24 cellular contexts compared by ENCODE assay signal in genomic region chr7:92914645-92915044, GRCh38.
DNase-seq lines count a peak whose midpoint lies in the region; ATAC-seq, FAIRE-seq and TF ChIP-seq lines count a peak whose summit lies in the region.
"Had no signal": no experiment of that assay in that cellular context is flagged by ENCODE, and none has a peak within 500 bp of the region (broad histone marks: within the 10 kb centered on the region; RNA-seq: fewer than 3 reads in every experiment).

No MANE protein-coding gene starts in this region.

- no peak for ATAC-seq in activated T-cell treated with anti-CD3 and anti-CD28 coated beads, Interleukin-2, amount 50 U/mL, for 4 hours
- ATAC-seq: CD8-positive, alpha-beta T cell had no signal

- no peak for DNase-seq in activated naive CD4-positive, alpha-beta T cell treated with anti-CD3 and anti-CD28 coated beads, Interleukin-2, amount 50 U/mL, for 16 hours
- DNase-seq in astrocyte (ENCODE audit: low read depth): no peak
- no peak for DNase-seq in mesothelial cell of epicardium (ENCODE audit: low spot score in 2 of 2, unreplicated experiment in 2 of 2)
- DNase-seq in activated T-cell treated with anti-CD3 and anti-CD28 coated beads, Interleukin-2, amount 50 U/mL, for 4 hours: no peak
- DNase-seq in WERI-Rb-1: no peak
- DNase-seq in KG1 (lab: John Stamatoyannopoulos, UW): no peak
- DNase-seq: Caco-2; CD4-positive, CD25-positive, alpha-beta regulatory T cell; CD8-positive, alpha-beta T cell; DMS153; DND-41; GM23248; H7; HCEC 1CT had no signal

- H3K36me3 ChIP-seq in OCI-LY3 (replicated peaks; ENCODE audit: low read depth, low read length) (no peaks in the 10 kb centered on the region), astrocyte (ENCODE audit: insufficient read depth, low read length) (no peaks in the 10 kb centered on the region), WERI-Rb-1 (no peaks in the 10 kb centered on the region)
- H3K36me3 ChIP-seq: BLaER1 had no signal

- no peaks in the 10 kb centered on the region for H3K9me3 Mint-ChIP-seq in activated naive CD4-positive, alpha-beta T cell treated with anti-CD3 and anti-CD28 coated beads, Interleukin-2, amount 50 U/mL, for 24 hours
- H3K9me3 Mint-ChIP-seq in astrocyte (ENCODE audit: unreplicated experiment): no peaks in the 10 kb centered on the region
- peaks cover 13% of the 10 kb centered on the region for H3K9me3 Mint-ChIP-seq in mesothelial cell of epicardium
- H3K9me3 Mint-ChIP-seq in activated T-cell treated with anti-CD3 and anti-CD28 coated beads, Interleukin-2, amount 50 U/mL, for 4 hours: no peaks in the 10 kb centered on the region
- H3K9me3 Mint-ChIP-seq: CD8-positive, alpha-beta T cell had no signal

- H3K4me3 ChIP-seq in OCI-LY3 (ENCODE audit: low read length) (no peak overlapping the region), astrocyte (ENCODE audit: insufficient read depth, low read depth, low read length) (no peak overlapping the region), WERI-Rb-1 (ENCODE audit: low read depth, low read length) (no peak overlapping the region)
- H3K4me3 ChIP-seq: BLaER1, GM23248 had no signal

- peak overlapping the region; percentile 31 for H3K27ac Mint-ChIP-seq in activated naive CD4-positive, alpha-beta T cell treated with anti-CD3 and anti-CD28 coated beads, Interleukin-2, amount 50 U/mL, for 24 hours
- H3K27ac Mint-ChIP-seq in astrocyte (ENCODE audit: unreplicated experiment) (no peak overlapping the region), mesothelial cell of epicardium (peak overlapping the region; percentile 35)
- H3K27ac Mint-ChIP-seq: B cell; CD4-positive, CD25-positive, alpha-beta regulatory T cell; CD8-positive, alpha-beta T cell had no signal

- H3K4me1 ChIP-seq in OCI-LY3 (ENCODE audit: low read length) (peaks cover 2% of the 10 kb centered on the region; the same call in 1 of the 2 replicates), astrocyte (ENCODE audit: insufficient read depth, low read length) (peaks cover 12% of the 10 kb centered on the region)
- H3K4me1 ChIP-seq: BLaER1 had no signal

- FAIRE-seq in astrocyte (lab: Jason Lieb, UNC): peak; percentile 29
- FAIRE-seq: A204.1, G401.6, GM12892, H1 had no signal

- H3K4me2 ChIP-seq in OCI-LY3 (ENCODE audit: low read length) (no peak overlapping the region), astrocyte (ENCODE audit: low read length) (no peak overlapping the region)
- H3K4me2 ChIP-seq: BLaER1 had no signal

- no peak overlapping the region for H3K27ac ChIP-seq in OCI-LY3 (ENCODE audit: low read length)
- H3K27ac ChIP-seq in astrocyte (ENCODE audit: low read depth, low read length): no peak overlapping the region
- no peak overlapping the region for H3K27ac ChIP-seq in WERI-Rb-1
- H3K27ac ChIP-seq: 22Rv1, BLaER1, C4-2B, GM23248 had no signal

- no peaks in the 10 kb centered on the region for H3K9me3 ChIP-seq in OCI-LY3 (ENCODE audit: insufficient read depth, low read length)
- no peaks in the 10 kb centered on the region for H3K9me3 ChIP-seq in astrocyte (ENCODE audit: insufficient read depth, low read depth, low read length)
- no peaks in the 10 kb centered on the region for H3K9me3 ChIP-seq in WERI-Rb-1 (ENCODE audit: severe bottlenecking)
- H3K9me3 ChIP-seq: BLaER1, Caco-2 had no signal

- H3K79me2 ChIP-seq in OCI-LY3 (ENCODE audit: low read length) (no peaks in the 10 kb centered on the region), astrocyte (ENCODE audit: insufficient read depth, low read length) (no peaks in the 10 kb centered on the region)

- H2AFZ ChIP-seq in OCI-LY3 (ENCODE audit: low read depth, low read length) (0 out of 2 replicates have a peak overlapping the region, but pooled peaks have one; percentile 36), astrocyte (ENCODE audit: low read depth, low read length) (no peak overlapping the region)
- H2AFZ ChIP-seq: GM23248 had no signal

- no peaks in the 10 kb centered on the region for H3K4me1 Mint-ChIP-seq in activated naive CD4-positive, alpha-beta T cell treated with anti-CD3 and anti-CD28 coated beads, Interleukin-2, amount 50 U/mL, for 24 hours
- H3K4me1 Mint-ChIP-seq in astrocyte (ENCODE audit: low read depth, unreplicated experiment) (peaks cover 10% of the 10 kb centered on the region), mesothelial cell of epicardium (peaks cover 24% of the 10 kb centered on the region)
- no peaks in the 10 kb centered on the region for H3K4me1 Mint-ChIP-seq in activated T-cell treated with anti-CD3 and anti-CD28 coated beads, Interleukin-2, amount 50 U/mL, for 4 hours (ENCODE audit: low read depth)
- H3K4me1 Mint-ChIP-seq: B cell; CD4-positive, CD25-positive, alpha-beta regulatory T cell had no signal

- H3K9ac ChIP-seq in OCI-LY3 (ENCODE audit: low read length): no peak overlapping the region
- no peak overlapping the region for H3K9ac ChIP-seq in astrocyte (ENCODE audit: low read length)
- H3K9ac ChIP-seq: BLaER1, GM23248 had no signal

- TF ChIP-seq CTCF in OCI-LY3 (IDR thresholded peaks at IDR 0.05; ENCODE audit: low read depth, low read length) (no peak), astrocyte (IDR thresholded peaks at IDR 0.05; ENCODE audit: insufficient read depth, low read depth, low read length) (no peak), mesothelial cell of epicardium (IDR thresholded peaks at IDR 0.05; ENCODE audit: unreplicated experiment) (no peak), WERI-Rb-1 (IDR thresholded peaks at IDR 0.05; ENCODE audit: low read depth, low read length) (no peak)

- H3K27me3 Mint-ChIP-seq in activated naive CD4-positive, alpha-beta T cell treated with anti-CD3 and anti-CD28 coated beads, Interleukin-2, amount 50 U/mL, for 24 hours: no peaks in the 10 kb centered on the region
- H3K27me3 Mint-ChIP-seq in astrocyte (ENCODE audit: low read depth, unreplicated experiment): no peaks in the 10 kb centered on the region
- no peaks in the 10 kb centered on the region for H3K27me3 Mint-ChIP-seq in mesothelial cell of epicardium (ENCODE audit: low read depth)
- H3K27me3 Mint-ChIP-seq in activated T-cell treated with anti-CD3 and anti-CD28 coated beads, Interleukin-2, amount 50 U/mL, for 4 hours (ENCODE audit: low read depth): no peaks in the 10 kb centered on the region
- H3K27me3 Mint-ChIP-seq: B cell; CD4-positive, CD25-positive, alpha-beta regulatory T cell had no signal

- no peaks in the 10 kb centered on the region for H3K36me3 Mint-ChIP-seq in activated naive CD4-positive, alpha-beta T cell treated with anti-CD3 and anti-CD28 coated beads, Interleukin-2, amount 50 U/mL, for 24 hours
- H3K36me3 Mint-ChIP-seq in astrocyte (ENCODE audit: low read depth, unreplicated experiment) (no peaks in the 10 kb centered on the region), mesothelial cell of epicardium (peaks cover 2% of the 10 kb centered on the region)
- no peaks in the 10 kb centered on the region for H3K36me3 Mint-ChIP-seq in activated T-cell treated with anti-CD3 and anti-CD28 coated beads, Interleukin-2, amount 50 U/mL, for 4 hours (ENCODE audit: insufficient read depth)
- H3K36me3 Mint-ChIP-seq: CD4-positive, CD25-positive, alpha-beta regulatory T cell; CD8-positive, alpha-beta T cell had no signal

- no peak overlapping the region for H3K4me3 Mint-ChIP-seq in activated naive CD4-positive, alpha-beta T cell treated with anti-CD3 and anti-CD28 coated beads, Interleukin-2, amount 50 U/mL, for 24 hours
- H3K4me3 Mint-ChIP-seq in astrocyte (ENCODE audit: unreplicated experiment) (no peak overlapping the region), mesothelial cell of epicardium (no peak overlapping the region)
- H3K4me3 Mint-ChIP-seq in activated T-cell treated with anti-CD3 and anti-CD28 coated beads, Interleukin-2, amount 50 U/mL, for 4 hours: no peak overlapping the region
- H3K4me3 Mint-ChIP-seq: B cell; CD4-positive, CD25-positive, alpha-beta regulatory T cell; CD8-positive, alpha-beta T cell had no signal

- H3K27me3 ChIP-seq in OCI-LY3 (ENCODE audit: low read depth, low read length) (no peaks in the 10 kb centered on the region), astrocyte (ENCODE audit: insufficient read depth, low read length) (no peaks in the 10 kb centered on the region), WERI-Rb-1 (ENCODE audit: insufficient read depth, low read depth, severe bottlenecking) (no peaks in the 10 kb centered on the region)
- H3K27me3 ChIP-seq: BLaER1 had no signal

- H4K20me1 ChIP-seq in OCI-LY3 (ENCODE audit: insufficient read depth, low read length) (no peaks in the 10 kb centered on the region), astrocyte (ENCODE audit: insufficient read depth, low read length) (no peaks in the 10 kb centered on the region)
- H4K20me1 ChIP-seq: BLaER1 had no signal
